ENCODE assay signal across 23 cellular contexts in genomic region chr13:107284168-107284567, GRCh38.
DNase-seq lines count a peak whose midpoint lies in the region; ATAC-seq, FAIRE-seq and TF ChIP-seq lines count a peak whose summit lies in the region.
"Had no signal": no experiment of that assay in that cellular context is flagged by ENCODE, and none has a peak within 500 bp of the region (broad histone marks: within the 10 kb centered on the region; RNA-seq: fewer than 3 reads in every experiment).

No MANE protein-coding gene starts in this region.

- no peaks in the 10 kb centered on the region for H3K79me2 ChIP-seq in ACC112 (ENCODE audit: control insufficient read depth, insufficient read depth, low read length, unreplicated experiment)

- peaks cover 9% of the 10 kb centered on the region for H3K4me1 ChIP-seq in ACC112 (ENCODE audit: control insufficient read depth, insufficient read depth, low read length, unreplicated experiment)
- H3K4me1 ChIP-seq: adrenal gland, gastrocnemius medialis, spleen had no signal

- H2AFZ ChIP-seq in ACC112 (ENCODE audit: low read length, unreplicated experiment) = no peak overlapping the region

- TF ChIP-seq CTCF in choroid plexus epithelial cell (conservative IDR thresholded peaks at IDR 0.05; ENCODE audit: low read depth, low read length) = no peak

- no peak for ATAC-seq in HG03045 (IDR thresholded peaks at IDR 0.05; ENCODE audit: unreplicated experiment)
- ATAC-seq in HG03571 (IDR thresholded peaks at IDR 0.05; ENCODE audit: unreplicated experiment) = no peak
- ATAC-seq: CD8-positive, alpha-beta T cell; gastrocnemius medialis had no signal

- H3K4me3 ChIP-seq in ACC112 (ENCODE audit: low read depth, low read length) = no peak overlapping the region
- H3K4me3 ChIP-seq in choroid plexus epithelial cell (ENCODE audit: low read depth, low read length) = no peak overlapping the region
- H3K4me3 ChIP-seq: adrenal gland, gastrocnemius medialis, spleen had no signal

- peak; percentile 46 for DNase-seq in NCI-H774 (lab: John Stamatoyannopoulos, UW)
- peak; percentile 41 for DNase-seq in choroid plexus epithelial cell (ENCODE audit: low read depth)
- DNase-seq in NK-92 (lab: John Stamatoyannopoulos, UW; ENCODE audit: unreplicated experiment) = no peak
- no peak for DNase-seq in midbrain (lab: John Stamatoyannopoulos, UW)
- DNase-seq: activated CD4-positive, alpha-beta T cell treated with anti-CD3 and anti-CD28 coated beads, Interleukin-2, amount 50 U/mL, for 48 hours; activated gamma-delta T cell; adrenal gland; CD8-positive, alpha-beta T cell; cerebellar nuclear complex; endodermal cell; gastrocnemius medialis; KG1; NCI-H1048; NCI-H2029 treated with DMSO at 0.1 percent for 48 hours; NCI-H524; SHP77 treated with DMSO at 0.1 percent for 48 hours; spleen had no signal

- peak; percentile 97 for FAIRE-seq in islet of Langerhans (lab: Jason Lieb, UNC)
- FAIRE-seq: GM18507 had no signal

- H3K27me3 ChIP-seq in ACC112 (ENCODE audit: insufficient read depth, low read length) = no peaks in the 10 kb centered on the region
- H3K27me3 ChIP-seq: adrenal gland, gastrocnemius medialis, spleen had no signal

- no peaks in the 10 kb centered on the region for H3K36me3 ChIP-seq in ACC112 (ENCODE audit: insufficient read depth, low read length)
- H3K36me3 ChIP-seq: adrenal gland, gastrocnemius medialis, spleen had no signal

- H3K27ac ChIP-seq in ACC112 (ENCODE audit: low read depth, low read length) = peak overlapping the region; percentile 23; the same call in 1 of the 2 replicates
- H3K27ac ChIP-seq: adrenal gland, gastrocnemius medialis, spleen, VCaP had no signal

Comparison
In these comparisons a context has a peak if more than half of its experiments do, and no peak if none do; other contexts are left out.
1. DNase-seq: peak in NCI-H774 (single experiment) and choroid plexus epithelial cell (single experiment); none in NK-92 (single experiment) and midbrain (single experiment).